In genomic region chr13:21872795-21873194, GRCh38 we compare ENCODE assay signal across 19 cellular contexts.
DNase-seq lines count a peak whose midpoint lies in the region; ATAC-seq, FAIRE-seq and TF ChIP-seq lines count a peak whose summit lies in the region.
"Had no signal": no experiment of that assay in that cellular context is flagged by ENCODE, and none has a peak within 500 bp of the region (broad histone marks: within the 10 kb centered on the region; RNA-seq: fewer than 3 reads in every experiment).

No MANE protein-coding gene starts in this region.

- no peak overlapping the region for H3K27ac Mint-ChIP-seq in endothelial cell (ENCODE audit: unreplicated experiment)
- H3K27ac Mint-ChIP-seq: CD8-positive, alpha-beta T cell had no signal

- H3K27me3 ChIP-seq in neuronal stem cell (ENCODE audit: control insufficient read depth in 3 of 3, insufficient read depth in 3 of 3, low read depth in 1 of 3, low read length in 3 of 3) (no peaks in the 10 kb centered on the region), HepG2 (ENCODE audit: control insufficient read depth in 1 of 2, insufficient read depth in 2 of 2, low read length in 2 of 2) (peaks cover 0 to 6% of the 10 kb centered on the region in 2 experiments; a peak in 1 of 5 replicates)
- H3K27me3 ChIP-seq: BLaER1 treated with 17β-estradiol and CSF1 and Interleukin-3, amounts not matched to agents 10 nM and 100 nM had no signal

- no peak overlapping the region for H3K23ac ChIP-seq in neuronal stem cell (ENCODE audit: low read depth, low read length, poor library complexity)

- TF ChIP-seq CTCF in endothelial cell (IDR thresholded peaks at IDR 0.05; ENCODE audit: unreplicated experiment) (no peak), HepG2 (CRISPR knock-in tag; IDR thresholded peaks at IDR 0.05) (no peak)

- no peaks in the 10 kb centered on the region for H3K4me1 ChIP-seq in neuronal stem cell (ENCODE audit: control insufficient read depth in 2 of 2, insufficient read depth in 1 of 2, low read depth in 1 of 2, low read length in 2 of 2)
- H3K4me1 ChIP-seq in HepG2 (ENCODE audit: insufficient read depth, low read length): peaks cover 31% of the 10 kb centered on the region
- H3K4me1 ChIP-seq: A549; BLaER1 treated with 17β-estradiol and CSF1 and Interleukin-3, amounts not matched to agents 10 nM and 100 nM; HAP-1 had no signal

- in situ Hi-C loops in HepG2 (cut with HindIII; ENCODE audit: extremely low pct_ligation_motif_present, low pct_unique_long_range_greater_than_20kb): no loop called here

- no peak overlapping the region for H4K91ac ChIP-seq in neuronal stem cell (ENCODE audit: low read depth, low read length, poor library complexity)

- H3K27me3 Mint-ChIP-seq in endothelial cell (ENCODE audit: unreplicated experiment): no peaks in the 10 kb centered on the region

- H2AFZ ChIP-seq in neuronal stem cell (ENCODE audit: low read length) (no peak overlapping the region), HepG2 (ENCODE audit: low read length) (no peak overlapping the region)
- H2AFZ ChIP-seq: PC-9 had no signal

- H4K8ac ChIP-seq in neuronal stem cell (ENCODE audit: low read depth, low read length): no peak overlapping the region

- H2BK120ac ChIP-seq in neuronal stem cell (ENCODE audit: low read depth, low read length): no peak overlapping the region

- no peak overlapping the region for H3K4ac ChIP-seq in neuronal stem cell (ENCODE audit: low read length)

- TF ChIP-seq EP300 in HepG2 (IDR thresholded peaks at IDR 0.05; ENCODE audit: low read depth in 2 of 2, low read length in 2 of 2) (no peak), HepG2 (CRISPR knock-in tag; IDR thresholded peaks at IDR 0.05; ENCODE audit: borderline replicate concordance) (no peak)

- no peak overlapping the region for H2BK12ac ChIP-seq in neuronal stem cell (ENCODE audit: low read length)

- H3K14ac ChIP-seq in neuronal stem cell (ENCODE audit: low read length): no peak overlapping the region

- WGBS in neuronal stem cell (ENCODE audit: extremely low coverage in 2 of 2, insufficient read length in 2 of 2, insufficient replicate concordance in 1 of 2), 2 donors: no CpG with 5 or more reads among the region's 5 CpGs
- 29% methylated on average over 5 of the region's 5 CpGs for WGBS in HepG2 (ENCODE audit: low lambda C conversion rate)

- no peak overlapping the region for H3K18ac ChIP-seq in neuronal stem cell (ENCODE audit: low read length)

- TF ChIP-seq POLR2A in HepG2 (IDR thresholded peaks at IDR 0.05; ENCODE audit: insufficient read depth in 1 of 2, low read depth in 2 of 2, low read length in 2 of 2) (no peak), GM18505 (IDR thresholded peaks at IDR 0.05; ENCODE audit: borderline replicate concordance, extremely low read depth, insufficient read depth, insufficient read length) (no peak)

- intact Hi-C loops in posterior vena cava (cut with DNase I): no loop called here
- intact Hi-C loops in HepG2 (cut with micrococcal nuclease; ENCODE audit: unreplicated experiment): no loop called here

- no peaks in the 10 kb centered on the region for H3K4me1 Mint-ChIP-seq in endothelial cell (ENCODE audit: unreplicated experiment)

- H3K4me3 Mint-ChIP-seq in endothelial cell (ENCODE audit: unreplicated experiment): no peak overlapping the region
- H3K4me3 Mint-ChIP-seq: CD8-positive, alpha-beta T cell had no signal

- peak overlapping the region; percentile 15 for H3K9ac ChIP-seq in neuronal stem cell (ENCODE audit: low read depth, low read length, poor library complexity)
- H3K9ac ChIP-seq in HepG2 (ENCODE audit: insufficient read depth, low read depth, low read length): no peak overlapping the region
- H3K9ac ChIP-seq: BLaER1 treated with 17β-estradiol and CSF1 and Interleukin-3, amounts not matched to agents 10 nM and 100 nM had no signal

- no peaks in the 10 kb centered on the region for H3K79me2 ChIP-seq in HepG2 (ENCODE audit: insufficient read depth, low read length)

- no peaks in the 10 kb centered on the region for H3K9me3 Mint-ChIP-seq in endothelial cell (ENCODE audit: unreplicated experiment)
- H3K9me3 Mint-ChIP-seq: CD8-positive, alpha-beta T cell had no signal

- H3K36me3 ChIP-seq in neuronal stem cell (replicated peaks in 1 of 2; ENCODE audit: control insufficient read depth in 2 of 2, insufficient read depth in 2 of 2, low read length in 2 of 2): no peaks in the 10 kb centered on the region
- H3K36me3 ChIP-seq in HepG2 (replicated peaks in 1 of 2; ENCODE audit: control insufficient read depth in 1 of 2, insufficient read depth in 2 of 2, low read length in 2 of 2): no peaks in the 10 kb centered on the region
- H3K36me3 ChIP-seq: BLaER1 treated with 17β-estradiol and CSF1 and Interleukin-3, amounts not matched to agents 10 nM and 100 nM; HAP-1 had no signal

- no peaks in the 10 kb centered on the region for H3K36me3 Mint-ChIP-seq in endothelial cell (ENCODE audit: low read depth, unreplicated experiment)
- H3K36me3 Mint-ChIP-seq: CD8-positive, alpha-beta T cell had no signal

- H3K79me1 ChIP-seq in neuronal stem cell (ENCODE audit: low read depth, low read length): no peaks in the 10 kb centered on the region

- POLR2A ChIA-PET in HepG2 (lab: Yijun Ruan, JAX): no interaction called here

- ATAC-seq in esophagus mucosa (peak; percentile 52), HepG2 (no peak), GM18505 (IDR thresholded peaks at IDR 0.05; ENCODE audit: unreplicated experiment) (no peak)
- ATAC-seq: A549; CD8-positive, alpha-beta T cell had no signal

- BruUV-seq in HepG2 (replicated peaks; lab: Mats Ljungman, UMichigan): no TSS peak

- no peaks in the 10 kb centered on the region for H3K9me3 ChIP-seq in neuronal stem cell (replicated peaks in 1 of 2; ENCODE audit: control insufficient read depth in 2 of 2, insufficient read depth in 1 of 2, low read depth in 1 of 2, low read length in 2 of 2)
- H3K9me3 ChIP-seq in HepG2 (ENCODE audit: low read length): no peaks in the 10 kb centered on the region
- H3K9me3 ChIP-seq: A549 had no signal

- H3K4me3 ChIP-seq in neuronal stem cell (ENCODE audit: low read length in 2 of 2): no peak overlapping the region
- no peak overlapping the region for H3K4me3 ChIP-seq in HepG2 (replicated peaks in 1 of 3; ENCODE audit: insufficient read depth in 1 of 3, low read depth in 2 of 3, low read length in 3 of 3)
- H3K4me3 ChIP-seq: A549; BLaER1 treated with 17β-estradiol and CSF1 and Interleukin-3, amounts not matched to agents 10 nM and 100 nM; HAP-1; PC-9 had no signal

- CTCF ChIA-PET in HepG2 (lab: Yijun Ruan, JAX; ENCODE audit: low intra/inter-chr PET ratio, low total read pairs): no interaction called here

- H2AK5ac ChIP-seq in neuronal stem cell (ENCODE audit: low read depth, low read length): no peak overlapping the region

- no peak overlapping the region for H3K27ac ChIP-seq in neuronal stem cell (replicated peaks; ENCODE audit: low read length)
- no peak overlapping the region for H3K27ac ChIP-seq in HepG2 (ENCODE audit: extremely low read length, insufficient read depth, low read length)
- H3K27ac ChIP-seq: A549; BLaER1 treated with 17β-estradiol and CSF1 and Interleukin-3, amounts not matched to agents 10 nM and 100 nM; PC-9 had no signal

- no peak overlapping the region for H3K4me2 ChIP-seq in neuronal stem cell (ENCODE audit: insufficient read depth, low read length, poor library complexity, severe bottlenecking)
- H3K4me2 ChIP-seq in HepG2 (ENCODE audit: low read depth, low read length): no peak overlapping the region
- H3K4me2 ChIP-seq: A549; BLaER1 treated with 17β-estradiol and CSF1 and Interleukin-3, amounts not matched to agents 10 nM and 100 nM; PC-9 had no signal

- no peak for TF ChIP-seq RAD21 in HepG2 (CRISPR knock-in tag; IDR thresholded peaks at IDR 0.05)

- peak; percentile 38 for DNase-seq in Daoy (ENCODE audit: low read depth)
- DNase-seq in NCI-H226: peak; percentile 40
- DNase-seq in neuronal stem cell (ENCODE audit: low spot score): no peak
- no peak for DNase-seq in posterior vena cava (ENCODE audit: low spot score)
- DNase-seq in endothelial cell (ENCODE audit: low spot score): no peak
- DNase-seq in HepG2 (ENCODE audit: low spot score): no peak
- DNase-seq: Calu3; CD8-positive, alpha-beta T cell; DMS53; NCI-H1105 treated with DMSO at 0.1 percent for 48 hours; NCI-H187; NCI-H2227 treated with DMSO at 0.1 percent for 48 hours; NCI-H526; PC-9 had no signal

- no peaks in the 10 kb centered on the region for H4K20me1 ChIP-seq in HepG2 (ENCODE audit: insufficient read depth, low read length)
- H4K20me1 ChIP-seq: BLaER1 treated with 17β-estradiol and CSF1 and Interleukin-3, amounts not matched to agents 10 nM and 100 nM had no signal

- no peak for FAIRE-seq in HepG2 (lab: Jason Lieb, UNC)
- FAIRE-seq: A549 had no signal

- H2BK15ac ChIP-seq in neuronal stem cell (ENCODE audit: low read length): no peak overlapping the region

- H2BK5ac ChIP-seq in neuronal stem cell (ENCODE audit: low read length): no peak overlapping the region

TF ChIP-seq in HepG2, 621 proteins besides CTCF, POLR2A, EP300 and RAD21 (continues in another document):
- TF ChIP-seq NFKBIZ (CRISPR knock-in tag; IDR thresholded peaks at IDR 0.05): no peak
- TF ChIP-seq HES4 (CRISPR knock-in tag; IDR thresholded peaks at IDR 0.05; ENCODE audit: borderline replicate concordance): no peak
- no peak for TF ChIP-seq NAIF1 (CRISPR knock-in tag; IDR thresholded peaks at IDR 0.05; ENCODE audit: borderline replicate concordance)
- TF ChIP-seq HNF1B (CRISPR knock-in tag; IDR thresholded peaks at IDR 0.05): no peak
- TF ChIP-seq RNF2 (conservative IDR thresholded peaks at IDR 0.05; ENCODE audit: low read depth): no peak

Comparison
In these comparisons a context has a peak if more than half of its experiments do, and no peak if none do; other contexts are left out.
1. DNase-seq: peak in Daoy (single experiment) and NCI-H226 (single experiment); none in neuronal stem cell (single experiment), posterior vena cava (single experiment), endothelial cell (single experiment) and HepG2 (single experiment).